12 cellular contexts compared by ENCODE assay signal in genomic region chr20:58894652-58895051, GRCh38. TPM values are rescaled to one million over a fixed set of nuclear protein-coding genes. Genes with fewer than 3 reads are reported as not detected.
A peak's percentile ranks its signal among the peaks of the same experiment; 100 is the strongest.
DNase-seq lines count a peak whose midpoint lies in the region; ATAC-seq, FAIRE-seq and TF ChIP-seq lines count a peak whose summit lies in the region.
"Had no signal": no experiment of that assay in that cellular context is flagged by ENCODE, and none has a peak within 500 bp of the region (broad histone marks: within the 10 kb centered on the region; RNA-seq: fewer than 3 reads in every experiment).

No MANE protein-coding gene starts in this region.

- H3K9ac ChIP-seq in astrocyte (ENCODE audit: low read length): peak overlapping the region; percentile 99

- H3K4me3 Mint-ChIP-seq in astrocyte (ENCODE audit: unreplicated experiment): peak overlapping the region; percentile 93

- peaks cover 69% of the 10 kb centered on the region for H4K20me1 ChIP-seq in astrocyte (ENCODE audit: insufficient read depth, low read length)

- H3K4me1 ChIP-seq in astrocyte (ENCODE audit: insufficient read depth, low read length) (peaks cover 27% of the 10 kb centered on the region), muscle layer of duodenum (ENCODE audit: control insufficient read depth in 1 of 2, insufficient read depth in 2 of 2, low read length in 2 of 2) (peaks cover 18 to 68% of the 10 kb centered on the region in 2 donors)

- H3K4me3 ChIP-seq in AG04449 (ENCODE audit: low read depth, low read length) (peak overlapping the region; percentile 71), HFF-Myc (replicated peaks; ENCODE audit: low read depth, low read length) (peak overlapping the region; percentile 62), astrocyte (ENCODE audit: insufficient read depth, low read depth, low read length) (peak overlapping the region; percentile 24), muscle layer of duodenum (ENCODE audit: low read depth in 1 of 2, low read length in 2 of 2) (peak overlapping the region; percentile 11 to 71)

- no peak for ATAC-seq in esophagus mucosa

- FAIRE-seq in astrocyte (lab: Jason Lieb, UNC): no peak

- peaks cover 2% of the 10 kb centered on the region for H3K36me3 Mint-ChIP-seq in astrocyte (ENCODE audit: low read depth, unreplicated experiment)

- no peaks in the 10 kb centered on the region for H3K9me3 ChIP-seq in astrocyte (ENCODE audit: insufficient read depth, low read depth, low read length)
- no peaks in the 10 kb centered on the region for H3K9me3 ChIP-seq in muscle layer of duodenum (ENCODE audit: control insufficient read depth in 1 of 2, low read length in 2 of 2)

- no peaks in the 10 kb centered on the region for H3K9me3 Mint-ChIP-seq in astrocyte (ENCODE audit: unreplicated experiment)

- CTCF ChIA-PET in AG04449 (lab: Yijun Ruan, JAX): no interaction called here

- peaks cover 32% of the 10 kb centered on the region for H3K4me1 Mint-ChIP-seq in astrocyte (ENCODE audit: low read depth, unreplicated experiment)

- peak overlapping the region; percentile 82 for H3K4me2 ChIP-seq in astrocyte (ENCODE audit: low read length)

- peaks cover 77% of the 10 kb centered on the region for H3K79me2 ChIP-seq in astrocyte (ENCODE audit: insufficient read depth, low read length)

- H3K27me3 ChIP-seq in astrocyte (ENCODE audit: insufficient read depth, low read length) (no peaks in the 10 kb centered on the region), muscle layer of duodenum (ENCODE audit: low read depth, low read length) (no peaks in the 10 kb centered on the region)

- H3K36me3 ChIP-seq in astrocyte (ENCODE audit: insufficient read depth, low read length): peaks cover 12% of the 10 kb centered on the region
- peaks cover 3 to 9% of the 10 kb centered on the region in 2 donors for H3K36me3 ChIP-seq in muscle layer of duodenum (ENCODE audit: control insufficient read depth in 1 of 2, insufficient read depth in 2 of 2, low read length in 2 of 2)

- H3K27ac Mint-ChIP-seq in astrocyte (ENCODE audit: unreplicated experiment): peak overlapping the region; percentile 71

- TF ChIP-seq CTCF in AG04449 (IDR thresholded peaks at IDR 0.05; ENCODE audit: insufficient read depth, low read length, missing control alignments): no peak
- TF ChIP-seq CTCF in HFF-Myc (IDR thresholded peaks at IDR 0.05; ENCODE audit: low read depth, low read length, missing control alignments): no peak
- TF ChIP-seq CTCF in astrocyte (IDR thresholded peaks at IDR 0.05; ENCODE audit: insufficient read depth, low read depth, low read length): no peak

- no peak overlapping the region for H3K27ac ChIP-seq in astrocyte (ENCODE audit: low read depth, low read length)
- H3K27ac ChIP-seq in muscle layer of duodenum (ENCODE audit: low read length): peak overlapping the region; percentile 94

- H2AFZ ChIP-seq in astrocyte (ENCODE audit: low read depth, low read length): no peak overlapping the region

- DNase-seq in AG04449 (ENCODE audit: low read depth, low spot score) (no peak), HFF-Myc (ENCODE audit: extremely low read depth, low read depth) (no peak), astrocyte (ENCODE audit: low read depth) (no peak), activated gamma-delta T cell treated with Interleukin-2 at 50 U/mL for 16 hours (no peak), dedifferentiated amniotic fluid mesenchymal stem cell (ENCODE audit: extremely low spot score) (no peak), DMS79 (lab: John Stamatoyannopoulos, UW) (no peak)
- DNase-seq: activated CD4-positive, alpha-beta T cell treated with anti-CD3 and anti-CD28 coated beads, Interleukin-2, amount 50 U/mL, for 1 hour; DMS53; NCI-H345 had no signal

- no peaks in the 10 kb centered on the region for H3K27me3 Mint-ChIP-seq in astrocyte (ENCODE audit: low read depth, unreplicated experiment)

- POLR2A ChIA-PET in AG04449 (lab: Yijun Ruan, JAX): no interaction called here

RNA-seq across cellular contexts. Expression of gene GNAS, which starts 42.1 kb away (rescaled TPM):
- 1,937 and 2,003 TPM in 2 replicates for total RNA-seq in astrocyte
- total RNA-seq in esophagus mucosa: 361 TPM

RNA-seq across cellular contexts. Expression of gene GNAS-AS1, which starts 44.0 kb away (rescaled TPM):
- total RNA-seq in astrocyte: 2.8 and 3.8 TPM in 2 replicates
- total RNA-seq in esophagus mucosa: 0.64 TPM
- total RNA-seq: myocyte had no signal
